Comparison of ENCODE assay signal across 26 cellular contexts in the genomic region with DNA sequence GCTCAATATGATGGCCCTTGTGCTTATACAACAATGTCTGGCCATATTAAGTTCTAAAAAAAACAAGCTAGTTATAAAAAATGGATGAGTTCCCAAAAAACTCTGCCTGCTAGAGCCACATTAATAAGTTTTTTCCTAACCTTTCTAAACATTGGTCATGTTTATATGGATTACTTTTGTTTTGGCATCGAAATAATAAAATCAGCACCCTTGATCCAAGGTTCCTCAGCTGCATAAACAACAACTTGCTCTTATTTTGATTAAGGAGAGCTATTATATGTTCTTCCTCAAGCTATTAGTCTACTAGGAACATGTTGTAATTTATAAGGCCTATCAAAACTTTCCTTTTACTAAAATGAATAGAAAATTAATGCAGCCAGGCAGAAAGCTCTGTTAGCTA. TPM values are rescaled to one million over a fixed set of nuclear protein-coding genes. Genes with fewer than 3 reads are reported as not detected.
"Had no signal": no experiment of that assay in that cellular context is flagged by ENCODE, and none has a peak within 500 bp of the region (broad histone marks: within the 10 kb centered on the region; RNA-seq: fewer than 3 reads in every experiment).

No MANE protein-coding gene starts in this region.

- H3K4me3 ChIP-seq: gastroesophageal sphincter, heart left ventricle, hepatocyte, lung, pancreas, right lobe of liver, smooth muscle cell, stomach, tibial artery had no signal

- H3K27ac ChIP-seq: epithelial cell of prostate, foreskin keratinocyte, gastroesophageal sphincter, hepatocyte, neutrophil, pancreas, right lobe of liver, stomach, tibial artery had no signal

- H3K4me1 ChIP-seq: foreskin keratinocyte, pancreas, right lobe of liver, stomach had no signal

- H3K9me3 ChIP-seq: gastroesophageal sphincter, heart left ventricle, neutrophil, pancreas, right lobe of liver, stomach, tibial artery had no signal

- ATAC-seq: effector memory CD8-positive, alpha-beta T cell; esophagus mucosa; foreskin keratinocyte; gastroesophageal sphincter; left lobe of liver; natural killer cell; pancreas; right lobe of liver; stimulated activated effector memory CD8-positive, alpha-beta T cell treated with anti-CD3 and anti-CD28 coated beads, Interleukin-12 subunit alpha, Interleukin-12 subunit beta, amount 100 ng/mL, for 72 hours had no signal

- H3K36me3 ChIP-seq: gastroesophageal sphincter, heart left ventricle, neutrophil, pancreas, right lobe of liver, stomach, tibial artery had no signal

- FAIRE-seq: kidney, pancreas, urothelium cell line had no signal

- DNase-seq: cortex of kidney; effector memory CD8-positive, alpha-beta T cell; foreskin keratinocyte; heart left ventricle; kidney; natural killer cell; pancreas; retina; right lobe of liver; stimulated activated CD4-positive, alpha-beta T cell treated with anti-CD3 and anti-CD28 coated beads, Interleukin-2, amount 100 ng/mL, for 24 hours; stimulated activated CD4-positive, alpha-beta T cell treated with anti-CD3 and anti-CD28 coated beads, Interleukin-4, amount 100 ng/mL, for 24 hours; stimulated activated naive CD4-positive, alpha-beta T cell treated with Interleukin-2 at 50 U/mL for 16 hours; stomach; tibial artery had no signal

RNA-seq across cellular contexts. Expression of a gene that starts 48.4 kb away (rescaled TPM):
- total RNA-seq: dermis microvascular lymphatic vessel endothelial cell, foreskin keratinocyte, mononuclear cell, natural killer cell had no signal
